In genomic region chr7:19118896-19119301, GRCh38 we compare ENCODE assay signal across 16 cellular contexts. TPM values are rescaled to one million over a fixed set of nuclear protein-coding genes. Genes with fewer than 3 reads are reported as not detected.
DNase-seq lines count a peak whose midpoint lies in the region; ATAC-seq, FAIRE-seq and TF ChIP-seq lines count a peak whose summit lies in the region.
"Had no signal": no experiment of that assay in that cellular context is flagged by ENCODE, and none has a peak within 500 bp of the region (broad histone marks: within the 10 kb centered on the region; RNA-seq: fewer than 3 reads in every experiment).

No MANE protein-coding gene starts in this region.

- intact Hi-C loops in endothelial cell of umbilical vein (cut with micrococcal nuclease): loop anchor here (1.0 to 5.0 kb wide), 2 partner anchors 10 to 452 kb away; no protein-coding TSS in a partner anchor

- WGBS in neuronal stem cell (ENCODE audit: extremely low coverage in 2 of 2, insufficient read length in 2 of 2, insufficient replicate concordance in 1 of 2), 2 donors: no CpG with 5 or more reads among the region's 19 CpGs

- peaks cover 13% of the 10 kb centered on the region for H3K4me1 ChIP-seq in endothelial cell of umbilical vein (ENCODE audit: control insufficient read depth, extremely low read depth, insufficient read depth, low read length)
- peaks cover 0 to 10% of the 10 kb centered on the region in 2 donors for H3K4me1 ChIP-seq in neuronal stem cell (ENCODE audit: control insufficient read depth in 2 of 2, insufficient read depth in 1 of 2, low read depth in 1 of 2, low read length in 2 of 2)

- H3K36me3 ChIP-seq in BJ (ENCODE audit: control insufficient read depth, insufficient read depth, low read length): no peaks in the 10 kb centered on the region; the same call in 1 of the 2 replicates
- H3K36me3 ChIP-seq in endothelial cell of umbilical vein (ENCODE audit: control insufficient read depth in 2 of 2, extremely low read depth in 1 of 2, insufficient read depth in 2 of 2, low read length in 2 of 2): no peaks in the 10 kb centered on the region
- H3K36me3 ChIP-seq in neuronal stem cell (replicated peaks in 1 of 2; ENCODE audit: control insufficient read depth in 2 of 2, insufficient read depth in 2 of 2, low read length in 2 of 2): no peaks in the 10 kb centered on the region

- H3K4me3 ChIP-seq in BJ (ENCODE audit: low read depth, low read length) (peak overlapping the region; percentile 87), endothelial cell of umbilical vein (replicated peaks in 1 of 3; ENCODE audit: insufficient read depth in 1 of 3, low read depth in 1 of 3, low read length in 3 of 3) (no peak overlapping the region), neuronal stem cell (ENCODE audit: low read length in 2 of 2) (no peak overlapping the region)

- peak overlapping the region in 1 of 3 donors; percentile 81 for H3K27ac Mint-ChIP-seq in IgD-negative memory B cell
- H3K27ac Mint-ChIP-seq: activated naive CD8-positive, alpha-beta T cell; CD4-positive, alpha-beta T cell; immature natural killer cell had no signal

- H3K36me3 Mint-ChIP-seq in IgD-negative memory B cell: no peaks in the 10 kb centered on the region
- H3K36me3 Mint-ChIP-seq: activated naive CD8-positive, alpha-beta T cell; immature natural killer cell had no signal

- FAIRE-seq in endothelial cell of umbilical vein (lab: Jason Lieb, UNC) (peak; percentile 35), RCC 7860 (lab: Jason Lieb, UNC) (no peak)
- FAIRE-seq: colon had no signal

- no peak overlapping the region for H2BK5ac ChIP-seq in neuronal stem cell (ENCODE audit: low read length)

- no peak for TF ChIP-seq CTCF in BJ (IDR thresholded peaks at IDR 0.05; ENCODE audit: insufficient read depth, low read depth, low read length)
- no peak for TF ChIP-seq CTCF in endothelial cell of umbilical vein (IDR thresholded peaks at IDR 0.05; ENCODE audit: extremely low read depth in 1 of 2, insufficient read depth in 1 of 2, low read depth in 1 of 2, low read length in 2 of 2)

- no peaks in the 10 kb centered on the region for H3K79me2 ChIP-seq in endothelial cell of umbilical vein (ENCODE audit: control insufficient read depth, insufficient read depth, low read length)

- H3K4me1 Mint-ChIP-seq in IgD-negative memory B cell: peaks cover 0 to 22% (median 3%) of the 10 kb centered on the region in 3 donors

- no peak overlapping the region for H4K91ac ChIP-seq in neuronal stem cell (ENCODE audit: low read depth, low read length, poor library complexity)

- no peak overlapping the region for H3K23ac ChIP-seq in neuronal stem cell (ENCODE audit: low read depth, low read length, poor library complexity)

- H4K20me1 ChIP-seq in endothelial cell of umbilical vein (replicated peaks; ENCODE audit: control insufficient read depth, extremely low read depth, insufficient read depth, low read length): no peaks in the 10 kb centered on the region

- H2BK15ac ChIP-seq in neuronal stem cell (ENCODE audit: low read length): no peak overlapping the region

- no TSS peak for BruUV-seq in endothelial cell of umbilical vein (replicated peaks; lab: Mats Ljungman, UMichigan)

- dilution Hi-C loops in endothelial cell of umbilical vein (cut with MboI; ENCODE audit: extremely low pct_ligation_motif_present, low sequenced_read_pairs): no loop called here

- peaks cover 59% of the 10 kb centered on the region for H3K27me3 Mint-ChIP-seq in IgD-negative memory B cell

- no peak overlapping the region for H3K14ac ChIP-seq in neuronal stem cell (ENCODE audit: low read length)

- ATAC-seq in GM19395 (IDR thresholded peaks at IDR 0.05; ENCODE audit: unreplicated experiment) (no peak), GM18861 (IDR thresholded peaks at IDR 0.05; ENCODE audit: unreplicated experiment) (no peak)

- H3K4me2 ChIP-seq in endothelial cell of umbilical vein (ENCODE audit: insufficient read depth, low read length) (no peak overlapping the region), neuronal stem cell (ENCODE audit: insufficient read depth, low read length, poor library complexity, severe bottlenecking) (no peak overlapping the region)

- no peak overlapping the region for H4K8ac ChIP-seq in neuronal stem cell (ENCODE audit: low read depth, low read length)

- H3K27ac ChIP-seq in endothelial cell of umbilical vein (ENCODE audit: insufficient read depth, low read depth, low read length) (no peak overlapping the region), neuronal stem cell (replicated peaks; ENCODE audit: low read length) (no peak overlapping the region)

- CTCF ChIA-PET in BJ (lab: Yijun Ruan, JAX) (interaction anchor here (0.6 to 2.6 kb wide), 8 partner anchors 14 to 1492 kb away, joined by 3 to 11 read pairs (median 5); no protein-coding TSS in a partner anchor), endothelial cell of umbilical vein (lab: Charles Lee) (interaction anchor here (0.9 to 1.8 kb wide), 4 partner anchors 12 to 766 kb away, joined by 3 to 5 read pairs (median 4); no protein-coding TSS in a partner anchor)

- H3K27me3 ChIP-seq in BJ (ENCODE audit: control insufficient read depth, insufficient read depth, low read length): no peaks in the 10 kb centered on the region
- peaks cover 61 to 81% of the 10 kb centered on the region in 2 experiments for H3K27me3 ChIP-seq in endothelial cell of umbilical vein (ENCODE audit: control insufficient read depth in 2 of 2, insufficient read depth in 2 of 2, low read length in 2 of 2)
- H3K27me3 ChIP-seq in neuronal stem cell (ENCODE audit: control insufficient read depth in 3 of 3, insufficient read depth in 3 of 3, low read depth in 1 of 3, low read length in 3 of 3): peaks cover 21 to 69% (median 55%) of the 10 kb centered on the region in 3 experiments

- TF ChIP-seq POLR2A in endothelial cell of umbilical vein (IDR thresholded peaks at IDR 0.05; ENCODE audit: low read depth, low read length): no peak

- POLR2A ChIA-PET in BJ (lab: Charles Lee): interaction anchor here (0.6 kb wide), 1 partner anchor 397 kb away, joined by 4 read pairs; no protein-coding TSS in a partner anchor
- POLR2A ChIA-PET in endothelial cell of umbilical vein (lab: Charles Lee): no interaction called here

- H3K9me3 Mint-ChIP-seq in IgD-negative memory B cell: peaks cover 0 to 2% (median 0%) of the 10 kb centered on the region in 3 donors

- H3K9ac ChIP-seq in endothelial cell of umbilical vein (replicated peaks; ENCODE audit: extremely low read depth, insufficient read depth, low read length) (no peak overlapping the region), neuronal stem cell (ENCODE audit: low read depth, low read length, poor library complexity) (no peak overlapping the region)

- H2BK12ac ChIP-seq in neuronal stem cell (ENCODE audit: low read length): no peak overlapping the region

- H3K18ac ChIP-seq in neuronal stem cell (ENCODE audit: low read length): no peak overlapping the region

- H3K9me1 ChIP-seq in endothelial cell of umbilical vein (replicated peaks; ENCODE audit: control insufficient read depth, extremely low read depth, insufficient read depth, low read length): no peaks in the 10 kb centered on the region

- H2BK120ac ChIP-seq in neuronal stem cell (ENCODE audit: low read depth, low read length): no peak overlapping the region

- H2AFZ ChIP-seq in endothelial cell of umbilical vein (ENCODE audit: low read depth, low read length) (no peak overlapping the region), neuronal stem cell (ENCODE audit: low read length) (peak overlapping the region; percentile 94)

- DNase-seq in BJ (ENCODE audit: low read depth) (no peak), endothelial cell of umbilical vein (ENCODE audit: low read depth, low spot score) (no peak), neuronal stem cell (ENCODE audit: low spot score) (no peak), RCC 7860 (ENCODE audit: low spot score) (no peak)
- no peak for DNase-seq in activated CD4-positive, CD25-positive, alpha-beta regulatory T cell treated with anti-CD3 and anti-CD28 coated beads, Interleukin-2, amount 50 U/mL, for 72 hours
- DNase-seq: CD4-positive, alpha-beta T cell; immature natural killer cell had no signal

- H3K9me3 ChIP-seq in endothelial cell of umbilical vein (replicated peaks; ENCODE audit: control insufficient read depth, insufficient read depth, low read length): no peaks in the 10 kb centered on the region
- no peaks in the 10 kb centered on the region for H3K9me3 ChIP-seq in neuronal stem cell (replicated peaks in 1 of 2; ENCODE audit: control insufficient read depth in 2 of 2, insufficient read depth in 1 of 2, low read depth in 1 of 2, low read length in 2 of 2)

- H2AK5ac ChIP-seq in neuronal stem cell (ENCODE audit: low read depth, low read length): no peak overlapping the region

- peak overlapping the region; percentile 12 to 54 (median 45) for H3K4me3 Mint-ChIP-seq in IgD-negative memory B cell
- H3K4me3 Mint-ChIP-seq: activated naive CD8-positive, alpha-beta T cell; CD4-positive, alpha-beta T cell had no signal

- no peak overlapping the region for H3K4ac ChIP-seq in neuronal stem cell (ENCODE audit: low read length)

- no peaks in the 10 kb centered on the region for H3K79me1 ChIP-seq in neuronal stem cell (ENCODE audit: low read depth, low read length)

RNA-seq across cellular contexts. Expression of gene TWIST1, which starts 1.5 kb away (rescaled TPM):
- polyA plus RNA-seq in BJ (2011; rRNA removed) (19.8 and 28.2 TPM in 2 replicates), IgD-negative memory B cell (not detected), endothelial cell of umbilical vein (not detected in 2 replicates)
- 39.1 and 47.7 TPM in 2 replicates for polyA minus RNA-seq in BJ (2011; rRNA and poly(A)+ RNA removed)
- not detected in 2 replicates for total RNA-seq in endothelial cell of umbilical vein
- not detected in 2 replicates for polyA plus RNA-seq in endothelial cell of umbilical vein (2011; cell fraction: cytosol; rRNA removed)
- not detected in 2 replicates for polyA plus RNA-seq in endothelial cell of umbilical vein (2011; cell fraction: nucleus; rRNA removed)
- polyA plus RNA-seq in endothelial cell of umbilical vein (2012): not detected in 2 replicates
- not detected in 2 replicates for polyA minus RNA-seq in endothelial cell of umbilical vein
- polyA minus RNA-seq in endothelial cell of umbilical vein (2011; cell fraction: cytosol; rRNA and poly(A)+ RNA removed): not detected
- polyA minus RNA-seq in endothelial cell of umbilical vein (2011; cell fraction: nucleus; rRNA and poly(A)+ RNA removed): not detected in 2 replicates
- polyA plus RNA-seq in neuronal stem cell (2013, experiment 1 of 2): 0.20 TPM
- 0.22 TPM for polyA plus RNA-seq in neuronal stem cell (2013, experiment 2 of 2)
- total RNA-seq: CD4-positive, alpha-beta T cell; renal cortical epithelial cell had no signal
- polyA plus RNA-seq: immature natural killer cell had no signal

RNA-seq across cellular contexts. Expression of gene FERD3L, which starts 26.3 kb away (rescaled TPM):
- polyA plus RNA-seq in BJ (2011; rRNA removed) (not detected in 2 replicates), IgD-negative memory B cell (not detected), endothelial cell of umbilical vein (not detected in 2 replicates)
- polyA minus RNA-seq in BJ (2011; rRNA and poly(A)+ RNA removed): not detected in 2 replicates
- not detected in 2 replicates for total RNA-seq in endothelial cell of umbilical vein
- polyA plus RNA-seq in endothelial cell of umbilical vein (2011; cell fraction: cytosol; rRNA removed): not detected in 2 replicates
- not detected in 2 replicates for polyA plus RNA-seq in endothelial cell of umbilical vein (2011; cell fraction: nucleus; rRNA removed)
- not detected in 2 replicates for polyA plus RNA-seq in endothelial cell of umbilical vein (2012)
- polyA minus RNA-seq in endothelial cell of umbilical vein: not detected in 2 replicates
- polyA minus RNA-seq in endothelial cell of umbilical vein (2011; cell fraction: cytosol; rRNA and poly(A)+ RNA removed): not detected
- not detected in 2 replicates for polyA minus RNA-seq in endothelial cell of umbilical vein (2011; cell fraction: nucleus; rRNA and poly(A)+ RNA removed)
- polyA plus RNA-seq in neuronal stem cell (2013, experiment 1 of 2): not detected
- not detected for polyA plus RNA-seq in neuronal stem cell (2013, experiment 2 of 2)
- total RNA-seq: CD4-positive, alpha-beta T cell; fibroblast of lung; mucosa of gallbladder; renal cortical epithelial cell; Right ventricle myocardium inferior had no signal
- polyA plus RNA-seq: fibroblast of lung, immature natural killer cell had no signal

Comparison
In these comparisons a context has a peak if more than half of its experiments do, and no peak if none do; other contexts are left out.
1. RNA of gene TWIST1, which starts 1.5 kb away (polyA plus RNA-seq): 19.8 to 28.2 TPM in BJ; not detected in IgD-negative memory B cell (single experiment) and not detected in endothelial cell of umbilical vein; every median in the first group is over 10 times any median in the second.